Comparison of ENCODE assay signal across 8 cellular contexts in the genomic region with DNA sequence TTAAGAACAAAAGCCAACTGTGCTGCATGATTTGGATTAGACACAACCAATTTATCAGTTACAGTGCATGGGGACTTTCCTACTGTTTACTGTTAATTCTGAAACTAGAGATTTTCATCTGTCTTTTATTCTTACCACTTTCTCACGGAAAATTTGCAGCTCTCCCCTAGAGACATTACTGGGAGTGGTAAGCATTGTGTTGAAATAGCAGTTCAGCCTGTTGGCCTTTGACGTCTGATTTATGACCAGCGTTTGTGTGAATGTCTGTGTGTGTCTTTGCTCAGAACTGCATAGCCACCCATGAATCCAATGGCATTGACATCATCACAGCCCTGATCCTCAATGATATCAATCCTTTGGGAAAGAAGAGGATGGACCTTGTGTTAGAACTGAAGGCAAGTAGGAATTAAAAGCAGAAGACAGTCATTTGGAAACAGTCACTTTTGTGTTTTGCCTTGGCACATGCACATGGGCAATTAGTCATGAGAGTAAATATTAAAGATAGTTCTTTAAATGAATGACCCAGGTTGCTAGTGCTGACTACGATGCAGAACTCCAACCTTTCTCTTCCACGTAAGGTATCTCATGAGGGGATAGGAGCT.
DNase-seq lines count a peak whose midpoint lies in the region; ATAC-seq and TF ChIP-seq lines count a peak whose summit lies in the region.

No MANE protein-coding gene starts in this region.

- H3K4me2 ChIP-seq in parathyroid adenoma (ENCODE audit: low read length), result no peak overlapping the region

- no peaks in the 10 kb centered on the region for H3K79me2 ChIP-seq in parathyroid adenoma

- H3K27me3 ChIP-seq in parathyroid adenoma (ENCODE audit: control insufficient read depth, insufficient read depth, low read length), result no peaks in the 10 kb centered on the region

- peaks cover 71% of the 10 kb centered on the region for H3K36me3 Mint-ChIP-seq in activated naive CD8-positive, alpha-beta T cell treated with anti-CD3 and anti-CD28 coated beads, Interleukin-2, amount 50 U/mL, for 24 hours (ENCODE audit: low read depth)

- peak overlapping the region; percentile 47 for H3K27ac ChIP-seq in parathyroid adenoma

- peaks cover 48% of the 10 kb centered on the region for H3K4me1 Mint-ChIP-seq in activated naive CD8-positive, alpha-beta T cell treated with anti-CD3 and anti-CD28 coated beads, Interleukin-2, amount 50 U/mL, for 24 hours

- no peak overlapping the region for H3K4me3 ChIP-seq in parathyroid adenoma (ENCODE audit: low read depth, low read length)

- no peaks in the 10 kb centered on the region for H3K36me3 ChIP-seq in parathyroid adenoma (ENCODE audit: control insufficient read depth, insufficient read depth, low read length)

- peak overlapping the region; percentile 41 for H3K4me3 Mint-ChIP-seq in activated naive CD8-positive, alpha-beta T cell treated with anti-CD3 and anti-CD28 coated beads, Interleukin-2, amount 50 U/mL, for 24 hours

- peak overlapping the region; percentile 93 for H3K27ac Mint-ChIP-seq in activated naive CD8-positive, alpha-beta T cell treated with anti-CD3 and anti-CD28 coated beads, Interleukin-2, amount 50 U/mL, for 24 hours

- TF ChIP-seq CTCF in parathyroid adenoma (IDR thresholded peaks at IDR 0.05), result no peak

- no peaks in the 10 kb centered on the region for H3K9me3 ChIP-seq in parathyroid adenoma (ENCODE audit: control insufficient read depth, low read length)

- ATAC-seq in HG03097 (IDR thresholded peaks at IDR 0.05; ENCODE audit: low FRiP score, unreplicated experiment), result peak; percentile 69
- peak; percentile 90 for ATAC-seq in activated naive CD8-positive, alpha-beta T cell treated with anti-CD3 and anti-CD28 coated beads, Interleukin-2, amount 50 U/mL, for 24 hours

- no peak overlapping the region for H2AFZ ChIP-seq in parathyroid adenoma

- H3K27me3 Mint-ChIP-seq in activated naive CD8-positive, alpha-beta T cell treated with anti-CD3 and anti-CD28 coated beads, Interleukin-2, amount 50 U/mL, for 24 hours, result no peaks in the 10 kb centered on the region

- DNase-seq in stimulated activated CD4-positive, alpha-beta T cell treated with anti-CD3 and anti-CD28 coated beads, Interleukin-4, amount 100 ng/mL, for 24 hours, result peak; percentile 18
- DNase-seq in stimulated activated CD4-positive, alpha-beta T cell treated with anti-CD3 and anti-CD28 coated beads, Interleukin-12 subunit alpha, Interleukin-12 subunit beta, amount 100 ng/mL, for 4 hours, result no peak
- no peak for DNase-seq in activated naive CD8-positive, alpha-beta T cell treated with anti-CD3 and anti-CD28 coated beads, Interleukin-2, amount 50 U/mL, for 24 hours
- DNase-seq in NCI-H2171 treated with DMSO at 0.1 percent for 48 hours (lab: John Stamatoyannopoulos, UW) (no peak), occipital lobe (lab: John Stamatoyannopoulos, UW) (no peak), anterior cingulate cortex (lab: John Stamatoyannopoulos, UW) (no peak)

- H3K9ac ChIP-seq in parathyroid adenoma, result no peak overlapping the region

- H3K9me3 Mint-ChIP-seq in activated naive CD8-positive, alpha-beta T cell treated with anti-CD3 and anti-CD28 coated beads, Interleukin-2, amount 50 U/mL, for 24 hours, result no peaks in the 10 kb centered on the region

- peaks cover 20% of the 10 kb centered on the region for H3K4me1 ChIP-seq in parathyroid adenoma
